Comparison of ENCODE assay signal across 8 cellular contexts in genomic region chr1:1021010-1021845, GRCh38.
A peak's percentile ranks its signal among the peaks of the same experiment; 100 is the strongest.
DNase-seq lines count a peak whose midpoint lies in the region; ATAC-seq and TF ChIP-seq lines count a peak whose summit lies in the region.

No MANE protein-coding gene starts in this region.

- H3K9ac ChIP-seq in KMS-11 = no peak overlapping the region

- no peak overlapping the region for H3K27ac Mint-ChIP-seq in stimulated activated naive CD8-positive, alpha-beta T cell treated with anti-CD3 and anti-CD28 coated beads, Interleukin-15, amount 100 ng/mL, for 72 hours

- TF ChIP-seq CTCF in KMS-11 (conservative IDR thresholded peaks at IDR 0.05; ENCODE audit: low read depth, low read length) = no peak

- no peaks in the 10 kb centered on the region for H3K36me3 ChIP-seq in KMS-11 (ENCODE audit: insufficient read depth)

- peak overlapping the region; percentile 54; the same call in 1 of the 2 replicates for H3K4me2 ChIP-seq in KMS-11

- no peak overlapping the region for H3K27ac ChIP-seq in KMS-11

- H3K4me3 ChIP-seq in KMS-11 (IDR thresholded peaks at IDR 0.05; ENCODE audit: insufficient read depth, low read depth, low read length) (no peak overlapping the region), iPS-18c (ENCODE audit: insufficient read depth, low read depth, low read length) (peak overlapping the region; percentile 73)

- no peaks in the 10 kb centered on the region for H3K9me3 ChIP-seq in iPS-18c (ENCODE audit: control insufficient read depth, insufficient read depth, low read length)

- H3K9me3 Mint-ChIP-seq in stimulated activated naive CD8-positive, alpha-beta T cell treated with anti-CD3 and anti-CD28 coated beads, Interleukin-15, amount 100 ng/mL, for 72 hours = no peaks in the 10 kb centered on the region

- no peaks in the 10 kb centered on the region for H3K79me2 ChIP-seq in KMS-11 (ENCODE audit: insufficient read depth, low read depth)

- H3K4me1 Mint-ChIP-seq in stimulated activated naive CD8-positive, alpha-beta T cell treated with anti-CD3 and anti-CD28 coated beads, Interleukin-15, amount 100 ng/mL, for 72 hours = peaks cover 33% of the 10 kb centered on the region

- peaks cover 54% of the 10 kb centered on the region for H3K27me3 ChIP-seq in KMS-11 (ENCODE audit: insufficient read depth, low read depth)

- peaks cover 16% of the 10 kb centered on the region for H3K4me1 ChIP-seq in KMS-11 (ENCODE audit: low read depth, poor library complexity, severe bottlenecking)

- H3K27me3 Mint-ChIP-seq in stimulated activated naive CD8-positive, alpha-beta T cell treated with anti-CD3 and anti-CD28 coated beads, Interleukin-15, amount 100 ng/mL, for 72 hours = peaks cover 15% of the 10 kb centered on the region

- no peaks in the 10 kb centered on the region for H4K20me1 ChIP-seq in KMS-11 (ENCODE audit: insufficient read depth)

- H3K4me3 Mint-ChIP-seq in stimulated activated naive CD8-positive, alpha-beta T cell treated with anti-CD3 and anti-CD28 coated beads, Interleukin-15, amount 100 ng/mL, for 72 hours = peak overlapping the region; percentile 56 to 70

- no peak for ATAC-seq in stimulated activated naive CD8-positive, alpha-beta T cell treated with anti-CD3 and anti-CD28 coated beads, Interleukin-15, amount 100 ng/mL, for 72 hours
- no peak for ATAC-seq in GM19452 (IDR thresholded peaks at IDR 0.05; ENCODE audit: unreplicated experiment)

- DNase-seq in D341Med (ENCODE audit: low spot score) = peak; percentile 60
- peak; percentile 30 for DNase-seq in amniotic stem cell (lab: John Stamatoyannopoulos, UW)
- no peak for DNase-seq in stimulated activated naive CD8-positive, alpha-beta T cell treated with anti-CD3 and anti-CD28 coated beads, Interleukin-15, amount 100 ng/mL, for 72 hours
- DNase-seq in islet precursor cell = no peak
- no peak for DNase-seq in central memory CD4-positive, alpha-beta T cell

- H2AFZ ChIP-seq in KMS-11 (ENCODE audit: low read depth) = no peak overlapping the region

Comparison
In these comparisons a context has a peak if more than half of its experiments do, and no peak if none do; other contexts are left out.
1. DNase-seq: peak in D341Med (single experiment) and amniotic stem cell (single experiment); none in stimulated activated naive CD8-positive, alpha-beta T cell treated with anti-CD3 and anti-CD28 coated beads, Interleukin-15, amount 100 ng/mL, for 72 hours (0 of 2), islet precursor cell (single experiment) and central memory CD4-positive, alpha-beta T cell (single experiment).